Comparison of ENCODE assay signal across 9 cellular contexts in the genomic region with DNA sequence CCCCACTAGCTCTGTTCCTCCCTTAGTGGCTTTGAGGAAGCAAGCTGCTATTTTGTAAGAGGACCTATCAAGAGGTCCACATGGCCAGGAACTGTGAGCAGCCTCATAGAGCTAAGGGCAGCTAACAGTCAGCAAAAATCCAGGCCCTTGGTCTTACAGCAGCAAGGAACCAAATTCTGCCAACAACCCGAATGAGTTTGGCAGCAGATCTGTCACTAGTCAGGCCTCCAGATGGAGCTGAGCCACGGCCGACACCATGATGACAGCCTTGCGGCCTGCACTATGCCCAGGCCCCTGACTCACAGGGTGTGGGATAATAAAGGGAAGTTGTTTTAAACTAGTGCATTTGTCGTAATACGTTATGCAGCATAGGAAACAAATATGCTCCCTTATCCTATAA. TPM values are rescaled to one million over a fixed set of nuclear protein-coding genes. Genes with fewer than 3 reads are reported as not detected.
A peak's percentile ranks its signal among the peaks of the same experiment; 100 is the strongest.
DNase-seq lines count a peak whose midpoint lies in the region; ATAC-seq, FAIRE-seq and TF ChIP-seq lines count a peak whose summit lies in the region.
"Had no signal": no experiment of that assay in that cellular context is flagged by ENCODE, and none has a peak within 500 bp of the region (broad histone marks: within the 10 kb centered on the region; RNA-seq: fewer than 3 reads in every experiment).

No MANE protein-coding gene starts in this region.

- H3K27me3 ChIP-seq in body of pancreas (no peaks in the 10 kb centered on the region), hepatocyte (no peaks in the 10 kb centered on the region), stomach (no peaks in the 10 kb centered on the region)

- no peak for TF ChIP-seq EP300 in stomach (IDR thresholded peaks at IDR 0.05)

- H3K4me2 ChIP-seq in hepatocyte = no peak overlapping the region

- TF ChIP-seq POLR2A in body of pancreas (IDR thresholded peaks at IDR 0.05) (peak in 1 of 3 donors; percentile 47), stomach (IDR thresholded peaks at IDR 0.05) (no peak)

- no peaks in the 10 kb centered on the region for H4K20me1 ChIP-seq in hepatocyte (ENCODE audit: insufficient read depth, poor library complexity, severe bottlenecking)

- 37 to 88% methylated on average over 6 of the region's 6 CpGs for WGBS in body of pancreas, 2 donors
- WGBS in hepatocyte (ENCODE audit: low lambda C conversion rate, missing lambda C conversion rate) = 73% methylated on average over 6 of the region's 6 CpGs
- 44 to 54% (median 48%) methylated on average over 6 of the region's 6 CpGs for WGBS in stomach, 5 donors

- no peaks in the 10 kb centered on the region for H3K9me3 ChIP-seq in body of pancreas
- no peaks in the 10 kb centered on the region for H3K9me3 ChIP-seq in hepatocyte (ENCODE audit: low read depth)
- no peaks in the 10 kb centered on the region for H3K9me3 ChIP-seq in stomach

- FAIRE-seq in HTR-8/SVneo (lab: Jason Lieb, UNC) = no peak

- no peak overlapping the region for H2AFZ ChIP-seq in hepatocyte

- TF ChIP-seq CTCF in body of pancreas (IDR thresholded peaks at IDR 0.05) (no peak), hepatocyte (IDR thresholded peaks at IDR 0.05; ENCODE audit: poor library complexity) (no peak), stomach (IDR thresholded peaks at IDR 0.05) (no peak)

- H3K9me2 ChIP-seq in hepatocyte (replicated peaks; ENCODE audit: insufficient read depth) = no peaks in the 10 kb centered on the region

- ATAC-seq in body of pancreas (peak; percentile 68), GM21367 (IDR thresholded peaks at IDR 0.05; ENCODE audit: unreplicated experiment) (no peak)

- H3K79me2 ChIP-seq in hepatocyte = no peaks in the 10 kb centered on the region

- DNase-seq in KBM-7 = peak; percentile 90
- DNase-seq in body of pancreas = peak; percentile 32 to 84 (median 66)
- peak; percentile 62 for DNase-seq in hepatocyte (ENCODE audit: low spot score)
- DNase-seq in stomach = peak; percentile 68
- DNase-seq in HTR-8/SVneo (ENCODE audit: insufficient read length, low spot score) = no peak
- DNase-seq in activated effector memory CD4-positive, alpha-beta T cell treated with anti-CD3 and anti-CD28 coated beads, Interleukin-2, amount 50 U/mL, for 16 hours = no peak
- DNase-seq in NK-92 (lab: John Stamatoyannopoulos, UW; ENCODE audit: unreplicated experiment) = no peak
- DNase-seq: activated CD4-positive, alpha-beta T cell treated with anti-CD3 and anti-CD28 coated beads, Interleukin-2, amount 50 U/mL, for 48 hours had no signal

- H3K4me1 ChIP-seq in body of pancreas (peaks cover 1% of the 10 kb centered on the region), hepatocyte (ENCODE audit: insufficient read depth) (peaks cover 4% of the 10 kb centered on the region), stomach (peaks cover 0 to 6% (median 4%) of the 10 kb centered on the region in 4 donors)

- H3K27ac ChIP-seq in body of pancreas (peak overlapping the region in 1 of 4 donors; percentile 76), hepatocyte (peak overlapping the region; percentile 33), stomach (peak overlapping the region in 4 of 5 donors; percentile 54 to 77 (median 58))

- H3K36me3 ChIP-seq in body of pancreas (replicated peaks in 1 of 2; ENCODE audit: insufficient read depth in 1 of 2, low read depth in 2 of 2) (no peaks in the 10 kb centered on the region), hepatocyte (replicated peaks; ENCODE audit: insufficient read depth, low read depth) (no peaks in the 10 kb centered on the region), stomach (no peaks in the 10 kb centered on the region)

- no peak overlapping the region for H3K4me3 ChIP-seq in body of pancreas
- H3K4me3 ChIP-seq in hepatocyte = no peak overlapping the region
- H3K4me3 ChIP-seq in stomach = no peak overlapping the region

- in situ Hi-C loops in KBM-7 (cut with MboI; ENCODE audit: low pct_unique_long_range_greater_than_20kb, low sequenced_read_pairs) = no loop called here

- intact Hi-C loops in body of pancreas (cut with DNase I) = no loop called here
- intact Hi-C loops in stomach (cut with DNase I; ENCODE audit: low total_unique reads) = no loop called here

RNA-seq across cellular contexts. Expression of a gene that starts 28.0 kb away (rescaled TPM):
- total RNA-seq in body of pancreas = 100 to 1,000 TPM; 163 to 211 TPM
- total RNA-seq in hepatocyte = 617 and 722 TPM in 2 replicates
- 528 and 543 TPM in 2 replicates for polyA plus RNA-seq in hepatocyte
- 100 to 1,000 TPM in 3 of 5 donors, 10 to 100 TPM in 2; 30.7 to 541 (median 237) TPM for total RNA-seq in stomach
- 100 to 1,000 TPM; 754 to 995 (median 822) TPM for polyA plus RNA-seq in stomach

RNA-seq across cellular contexts. Expression of a gene that starts 35.3 kb away (rescaled TPM):
- total RNA-seq in body of pancreas = 10 to 100 TPM; 11.9 to 13.7 TPM
- total RNA-seq in hepatocyte = 24.2 and 27.3 TPM in 2 replicates
- polyA plus RNA-seq in hepatocyte = 14.0 and 14.6 TPM in 2 replicates
- total RNA-seq in stomach = 10 to 100 TPM in 2 of 5 donors, 1 to 10 TPM in 3; 4.0 to 40.2 (median 9.0) TPM
- 1 to 10 TPM; 4.9 to 7.6 (median 7.6) TPM for polyA plus RNA-seq in stomach

Comparison
In these comparisons a context has a peak if more than half of its experiments do, and no peak if none do; other contexts are left out.
1. DNase-seq: peak in KBM-7 (single experiment), body of pancreas (4 of 4), hepatocyte (single experiment) and stomach (single experiment); none in HTR-8/SVneo (single experiment), activated effector memory CD4-positive, alpha-beta T cell treated with anti-CD3 and anti-CD28 coated beads, Interleukin-2, amount 50 U/mL, for 16 hours (single experiment) and NK-92 (single experiment).